In genomic region chr1:33515112-33515511, GRCh38 we compare ENCODE assay signal across 21 cellular contexts.
"Had no signal": no experiment of that assay in that cellular context is flagged by ENCODE, and none has a peak within 500 bp of the region (broad histone marks: within the 10 kb centered on the region; RNA-seq: fewer than 3 reads in every experiment).

No MANE protein-coding gene starts in this region.

- H3K9me3 ChIP-seq: esophagus muscularis mucosa, ovary, psoas muscle, stomach, tibial artery had no signal

- DNase-seq: central memory CD4-positive, alpha-beta T cell; dermis blood vessel endothelial cell; effector memory CD4-positive, alpha-beta T cell; foreskin keratinocyte; glutamatergic neuron; natural killer cell; occipital lobe; ovary; psoas muscle; stimulated activated CD4-positive, alpha-beta T cell treated with anti-CD3 and anti-CD28 coated beads, Interleukin-12 subunit alpha, Interleukin-12 subunit beta, amount 100 ng/mL, for 4 hours; stimulated activated CD4-positive, alpha-beta T cell treated with anti-CD3 and anti-CD28 coated beads, Interleukin-1b, Interleukin-23, amount 100 ng/mL, for 48 hours; stimulated activated CD4-positive, alpha-beta T cell treated with anti-CD3 and anti-CD28 coated beads, Interleukin-4, amount 100 ng/mL, for 1 hour; stimulated activated naive CD4-positive, alpha-beta T cell treated with Interleukin-2 at 50 U/mL for 16 hours; stomach; tibial artery had no signal

- H3K4me1 ChIP-seq: foreskin keratinocyte, psoas muscle, tibial artery had no signal

- H3K4me3 ChIP-seq: coronary artery, esophagus muscularis mucosa, lung, ovary, psoas muscle, smooth muscle cell, stomach, tibial artery had no signal

- H3K27ac ChIP-seq: coronary artery, esophagus muscularis mucosa, foreskin keratinocyte, ovary, psoas muscle, stomach, tibial artery had no signal

- H3K36me3 ChIP-seq: esophagus muscularis mucosa, ovary, stomach, tibial artery had no signal

- H3K27me3 ChIP-seq: esophagus muscularis mucosa, foreskin keratinocyte, ovary, stomach, tibial artery had no signal

- ATAC-seq: foreskin keratinocyte; natural killer cell; psoas muscle; sciatic nerve; stimulated activated effector memory CD8-positive, alpha-beta T cell treated with anti-CD3 and anti-CD28 coated beads, Interleukin-12 subunit alpha, Interleukin-12 subunit beta, amount 100 ng/mL, for 72 hours had no signal
